In the genomic region with DNA sequence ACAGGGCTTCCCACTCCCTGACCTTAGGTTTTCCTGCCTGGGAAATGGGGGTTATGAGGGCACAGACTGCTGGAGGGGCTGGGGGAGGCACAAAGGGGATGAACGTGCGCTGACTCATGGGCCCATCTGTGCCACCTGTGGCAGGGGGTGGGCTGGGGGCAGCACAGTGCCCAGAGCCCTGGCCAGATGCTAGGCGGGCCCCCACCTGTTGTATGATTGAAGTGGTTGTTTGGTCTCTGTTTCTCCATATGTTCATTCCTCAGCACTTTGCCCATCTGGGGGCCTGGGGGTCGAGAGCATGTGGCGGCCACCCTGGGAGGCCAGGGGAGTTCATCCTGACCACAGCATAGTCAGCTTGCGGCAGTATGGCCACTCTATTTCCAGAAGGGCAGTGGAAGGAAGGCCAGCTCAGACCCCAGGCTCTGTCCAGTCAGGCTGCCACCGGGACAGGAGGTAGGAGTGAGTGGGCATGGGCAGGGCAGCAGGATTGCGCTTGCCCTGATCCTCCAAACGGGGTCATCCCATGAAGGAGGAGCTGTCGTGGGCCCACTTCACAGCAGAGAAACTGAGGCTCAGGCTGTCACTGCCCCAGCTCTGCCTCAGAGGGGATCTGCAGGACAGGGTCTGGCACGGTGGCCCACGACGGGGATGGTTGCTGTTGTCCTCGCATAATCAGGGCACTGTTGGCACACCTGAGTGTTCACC, we compare ENCODE assay signal across 8 cellular contexts. TPM values are rescaled to one million over a fixed set of nuclear protein-coding genes. Genes with fewer than 3 reads are reported as not detected.
A peak's percentile ranks its signal among the peaks of the same experiment; 100 is the strongest.
DNase-seq lines count a peak whose midpoint lies in the region; ATAC-seq and TF ChIP-seq lines count a peak whose summit lies in the region.

No MANE protein-coding gene starts in this region.

- ATAC-seq in HG03342 (IDR thresholded peaks at IDR 0.05; ENCODE audit: unreplicated experiment), result no peak

- H3K4me3 ChIP-seq in GM08714 (ENCODE audit: low read length) (peak overlapping the region; percentile 68; the same call in 1 of the 2 replicates), fibroblast of mammary gland (ENCODE audit: control insufficient read depth, low read depth, low read length) (peak overlapping the region; percentile 47), prostate gland (peak overlapping the region; percentile 77 to 89)

- H3K9me3 ChIP-seq in prostate gland, result no peaks in the 10 kb centered on the region

- intact Hi-C loops in prostate gland (cut with DNase I) (loop anchor here (5.0 to 10.0 kb wide), 3 partner anchors 38 to 320 kb away; a partner anchor contains a TSS), posterior vena cava (cut with DNase I) (no loop called here)

- H3K27ac ChIP-seq in RWPE1 (peak overlapping the region; percentile 94), prostate gland (peak overlapping the region; percentile 93 to 97)

- CTCF ChIA-PET in RWPE1 (lab: Yijun Ruan, JAX), result interaction anchor here (0.6 to 1.3 kb wide), 2 partner anchors 17 to 25 kb away, joined by 3 to 8 read pairs; no protein-coding TSS in a partner anchor

- POLR2A ChIA-PET in RWPE1 (lab: Yijun Ruan, JAX; ENCODE audit: low non-redundant PET), result interaction anchor here (0.6 to 0.8 kb wide), 2 partner anchors 15 to 1049 kb away, joined by 3 to 4 read pairs; no protein-coding TSS in a partner anchor

- no peak for DNase-seq in RWPE1 (ENCODE audit: low spot score)
- no peak for DNase-seq in fibroblast of mammary gland (ENCODE audit: low read depth)
- no peak for DNase-seq in prostate gland (ENCODE audit: low spot score)
- DNase-seq in OCI-M2 (lab: John Stamatoyannopoulos, UW; ENCODE audit: unreplicated experiment), result no peak
- DNase-seq in NCI-H1436 treated with DMSO at 0.1 percent for 48 hours (lab: John Stamatoyannopoulos, UW), result no peak
- DNase-seq in posterior vena cava (ENCODE audit: low spot score), result no peak

- TF ChIP-seq POLR2A in prostate gland (IDR thresholded peaks at IDR 0.05), result no peak

- peaks cover 38% of the 10 kb centered on the region for H3K4me1 ChIP-seq in prostate gland (replicated peaks)

- TF ChIP-seq CTCF in RWPE1 (conservative IDR thresholded peaks at IDR 0.05; ENCODE audit: low read depth), result no peak
- no peak for TF ChIP-seq CTCF in fibroblast of mammary gland (conservative IDR thresholded peaks at IDR 0.05; ENCODE audit: control insufficient read depth, insufficient read depth, low read depth, low read length)
- TF ChIP-seq CTCF in prostate gland (IDR thresholded peaks at IDR 0.05), result no peak

- H3K36me3 ChIP-seq in prostate gland, result no peaks in the 10 kb centered on the region

- H3K27me3 ChIP-seq in prostate gland (replicated peaks; ENCODE audit: insufficient read depth), result no peaks in the 10 kb centered on the region

- WGBS in prostate gland, result 75% methylated on average over 11 of the region's 14 CpGs

RNA-seq across cellular contexts. Expression of a gene that starts 0.8 kb away (rescaled TPM):
- total RNA-seq in prostate gland, result 100 to 1,000 TPM; 139 to 183 TPM
- total RNA-seq in posterior vena cava, result 10 to 100 TPM; 30.6 to 39.5 TPM

RNA-seq across cellular contexts. Expression of a gene that starts 38.9 kb away (rescaled TPM):
- total RNA-seq in prostate gland, result 100 to 1,000 TPM in 1 of 2 donors, 10 to 100 TPM in 1; 41.9 to 111 TPM
- 10 to 100 TPM; 40.8 to 43.0 TPM for total RNA-seq in posterior vena cava

RNA-seq across cellular contexts. Expression of a gene that starts 49.0 kb away (rescaled TPM):
- total RNA-seq in prostate gland (100 to 1,000 TPM in 1 of 2 donors, 10 to 100 TPM in 1; 77.9 to 136 TPM), posterior vena cava (10 to 100 TPM; 34.8 to 39.5 TPM)
